17 cellular contexts compared by ENCODE assay signal in genomic region chr10:51748959-51749358, GRCh38. TPM values are rescaled to one million over a fixed set of nuclear protein-coding genes. Genes with fewer than 3 reads are reported as not detected.
DNase-seq lines count a peak whose midpoint lies in the region; ATAC-seq and TF ChIP-seq lines count a peak whose summit lies in the region.
"Had no signal": no experiment of that assay in that cellular context is flagged by ENCODE, and none has a peak within 500 bp of the region (broad histone marks: within the 10 kb centered on the region; RNA-seq: fewer than 3 reads in every experiment).

No MANE protein-coding gene starts in this region.

- H3K36me3 ChIP-seq in GM23248 (ENCODE audit: low read depth) = no peaks in the 10 kb centered on the region
- H3K36me3 ChIP-seq in sigmoid colon = no peaks in the 10 kb centered on the region
- H3K36me3 ChIP-seq: BLaER1 had no signal

- H3K4me2 ChIP-seq in GM23248 (ENCODE audit: unreplicated experiment) = no peak overlapping the region
- H3K4me2 ChIP-seq: BLaER1 had no signal

- H3K9me3 ChIP-seq in AG04450 (ENCODE audit: control insufficient read depth, insufficient read depth, low read length) (no peaks in the 10 kb centered on the region), GM23248 (ENCODE audit: low read depth) (no peaks in the 10 kb centered on the region), sigmoid colon (no peaks in the 10 kb centered on the region)
- H3K9me3 ChIP-seq: BLaER1, Caco-2 had no signal

- H3K36me3 Mint-ChIP-seq in activated CD4-positive, alpha-beta memory T cell treated with anti-CD3 and anti-CD28 coated beads for 36 hours = no peaks in the 10 kb centered on the region
- H3K36me3 Mint-ChIP-seq: CD8-positive, alpha-beta memory T cell had no signal

- no peak overlapping the region for H3K4me3 Mint-ChIP-seq in activated CD4-positive, alpha-beta memory T cell treated with anti-CD3 and anti-CD28 coated beads for 36 hours
- H3K4me3 Mint-ChIP-seq: CD8-positive, alpha-beta memory T cell; H9; IgD-negative memory B cell had no signal

- no peak for TF ChIP-seq POLR2A in sigmoid colon (IDR thresholded peaks at IDR 0.05)

- no peaks in the 10 kb centered on the region for H3F3A ChIP-seq in GM23248 (ENCODE audit: insufficient read depth)

- no peaks in the 10 kb centered on the region for H3K9me3 Mint-ChIP-seq in activated CD4-positive, alpha-beta memory T cell treated with anti-CD3 and anti-CD28 coated beads for 36 hours
- H3K9me3 Mint-ChIP-seq: CD8-positive, alpha-beta memory T cell; H9; IgD-negative memory B cell had no signal

- intact Hi-C loops in activated CD4-positive, alpha-beta memory T cell treated with anti-CD3 and anti-CD28 coated beads for 36 hours (cut with micrococcal nuclease) = no loop called here
- intact Hi-C loops in sigmoid colon (cut with DNase I) = no loop called here

- no peak overlapping the region for H3K4me3 ChIP-seq in AG04450 (ENCODE audit: low read depth, low read length)
- H3K4me3 ChIP-seq in GM23248 = no peak overlapping the region
- H3K4me3 ChIP-seq in choroid plexus epithelial cell (ENCODE audit: low read depth, low read length) = no peak overlapping the region
- H3K4me3 ChIP-seq in foreskin fibroblast (ENCODE audit: low read depth in 1 of 2, low read length in 2 of 2) = no peak overlapping the region
- H3K4me3 ChIP-seq in sigmoid colon = no peak overlapping the region
- H3K4me3 ChIP-seq: BLaER1, GM12878 had no signal

- in situ Hi-C loops in GM23248 (cut with MboI) = no loop called here

- H3K27ac ChIP-seq in AG04450 (ENCODE audit: low read depth, low read length) (peak overlapping the region; percentile 23), GM23248 (no peak overlapping the region), sigmoid colon (no peak overlapping the region)
- H3K27ac ChIP-seq: BLaER1 had no signal

- TF ChIP-seq EP300 in sigmoid colon (IDR thresholded peaks at IDR 0.05) = no peak

- TF ChIP-seq CTCF in AG04450 (IDR thresholded peaks at IDR 0.05; ENCODE audit: low read depth, low read length) (no peak), choroid plexus epithelial cell (conservative IDR thresholded peaks at IDR 0.05; ENCODE audit: low read depth, low read length) (no peak), foreskin fibroblast (IDR thresholded peaks at IDR 0.05; ENCODE audit: low read depth, low read length) (no peak), sigmoid colon (IDR thresholded peaks at IDR 0.05) (no peak)

- H4K20me1 ChIP-seq in GM23248 (ENCODE audit: insufficient read depth) = no peaks in the 10 kb centered on the region
- H4K20me1 ChIP-seq: BLaER1 had no signal

- no peaks in the 10 kb centered on the region for H3K27me3 Mint-ChIP-seq in activated CD4-positive, alpha-beta memory T cell treated with anti-CD3 and anti-CD28 coated beads for 36 hours
- H3K27me3 Mint-ChIP-seq: CD8-positive, alpha-beta memory T cell had no signal

- H3K79me2 ChIP-seq in GM23248 (ENCODE audit: insufficient read depth) = no peaks in the 10 kb centered on the region

- WGBS in GM23248 (ENCODE audit: low coverage in 1 of 2, low lambda C conversion rate in 2 of 2, missing lambda C conversion rate in 2 of 2), 2 experiments = 87 to 93% methylated on average over 1 of the region's 1 CpG
- 83 to 90% methylated on average over 1 of the region's 1 CpG for WGBS in sigmoid colon, 2 donors

- POLR2A ChIA-PET in AG04450 (lab: Yijun Ruan, JAX) = interaction anchor here (0.5 kb wide), 1 partner anchor 557 kb away, joined by 3 read pairs; no protein-coding TSS in a partner anchor
- POLR2A ChIA-PET in activated CD4-positive, alpha-beta memory T cell treated with anti-CD3 and anti-CD28 coated beads for 36 hours (lab: Charles Lee) = no interaction called here

- DNase-seq in AG04450 (ENCODE audit: low read depth, low spot score) = no peak
- peak; percentile 24 for DNase-seq in GM23248
- peak; percentile 5 for DNase-seq in choroid plexus epithelial cell (ENCODE audit: low read depth)
- DNase-seq in foreskin fibroblast = peak; percentile 11 to 32
- no peak for DNase-seq in activated CD4-positive, alpha-beta memory T cell treated with anti-CD3 and anti-CD28 coated beads for 36 hours
- DNase-seq in sigmoid colon = no peak
- DNase-seq: ACHN; Caco-2; CD8-positive, alpha-beta memory T cell; DMS53; GOT3; H9 had no signal

- CTCF ChIA-PET in AG04450 (lab: Charles Lee) = no interaction called here
- CTCF ChIA-PET in activated CD4-positive, alpha-beta memory T cell treated with anti-CD3 and anti-CD28 coated beads for 36 hours (lab: Charles Lee) = no interaction called here

- ATAC-seq in GM19324 (IDR thresholded peaks at IDR 0.05; ENCODE audit: low FRiP score, unreplicated experiment) (no peak), HG02885 (IDR thresholded peaks at IDR 0.05; ENCODE audit: poor library complexity, unreplicated experiment) (no peak)
- ATAC-seq: GM12878 had no signal

- no peak overlapping the region for H3K9ac ChIP-seq in GM23248
- H3K9ac ChIP-seq: BLaER1 had no signal

- H3K27ac Mint-ChIP-seq in activated CD4-positive, alpha-beta memory T cell treated with anti-CD3 and anti-CD28 coated beads for 36 hours = no peak overlapping the region
- H3K27ac Mint-ChIP-seq: CD8-positive, alpha-beta memory T cell; H9; IgD-negative memory B cell had no signal

- H3K9me2 ChIP-seq in GM23248 (ENCODE audit: insufficient read depth) = no peaks in the 10 kb centered on the region

- H3K27me3 ChIP-seq in AG04450 (ENCODE audit: control insufficient read depth, insufficient read depth, low read length) (no peaks in the 10 kb centered on the region), GM23248 (replicated peaks; ENCODE audit: insufficient read depth) (no peaks in the 10 kb centered on the region), sigmoid colon (no peaks in the 10 kb centered on the region)
- H3K27me3 ChIP-seq: BLaER1 had no signal

- no peak overlapping the region for H2AFZ ChIP-seq in GM23248

- H3K4me1 ChIP-seq in GM23248 (ENCODE audit: insufficient read depth) (no peaks in the 10 kb centered on the region), sigmoid colon (peaks cover 0 to 9% (median 9%) of the 10 kb centered on the region in 4 donors)
- H3K4me1 ChIP-seq: Caco-2 had no signal

- H3K4me1 Mint-ChIP-seq in activated CD4-positive, alpha-beta memory T cell treated with anti-CD3 and anti-CD28 coated beads for 36 hours (ENCODE audit: low read depth) = no peaks in the 10 kb centered on the region
- H3K4me1 Mint-ChIP-seq: CD8-positive, alpha-beta memory T cell; IgD-negative memory B cell had no signal

RNA-seq across cellular contexts. Expression of gene CSTF2T, which starts 49.6 kb away (rescaled TPM):
- 7.0 and 8.0 TPM in 2 replicates for polyA plus RNA-seq in AG04450 (2011; rRNA removed)
- 7.9 and 8.1 TPM in 2 replicates for polyA minus RNA-seq in AG04450 (2011; rRNA and poly(A)+ RNA removed)
- total RNA-seq in GM23248 (2014; rRNA removed; shearing (Covaris generic)) = 16.9 and 19.9 TPM in 2 replicates
- 7.6 and 7.9 TPM in 2 replicates for polyA plus RNA-seq in GM23248 (2016; fragmentation: Nextera tagmentation; extraction: Ambion mirVana)
- 10 to 100 TPM; 26.4 TPM for total RNA-seq in activated CD4-positive, alpha-beta memory T cell treated with anti-CD3 and anti-CD28 coated beads for 36 hours
- 10 to 100 TPM; 10.8 to 21.2 (median 18.5) TPM for total RNA-seq in sigmoid colon
- 10 to 100 TPM in 1 of 3 donors, 1 to 10 TPM in 2; 5.4 to 16.6 (median 6.2) TPM for polyA plus RNA-seq in sigmoid colon

Comparison
In these comparisons a context has a peak if more than half of its experiments do, and no peak if none do; other contexts are left out.
1. DNase-seq: peak in GM23248 (single experiment), choroid plexus epithelial cell (single experiment) and foreskin fibroblast (2 of 2); none in AG04450 (single experiment), activated CD4-positive, alpha-beta memory T cell treated with anti-CD3 and anti-CD28 coated beads for 36 hours (single experiment) and sigmoid colon (single experiment).